23 cellular contexts compared by ENCODE assay signal in the genomic region with DNA sequence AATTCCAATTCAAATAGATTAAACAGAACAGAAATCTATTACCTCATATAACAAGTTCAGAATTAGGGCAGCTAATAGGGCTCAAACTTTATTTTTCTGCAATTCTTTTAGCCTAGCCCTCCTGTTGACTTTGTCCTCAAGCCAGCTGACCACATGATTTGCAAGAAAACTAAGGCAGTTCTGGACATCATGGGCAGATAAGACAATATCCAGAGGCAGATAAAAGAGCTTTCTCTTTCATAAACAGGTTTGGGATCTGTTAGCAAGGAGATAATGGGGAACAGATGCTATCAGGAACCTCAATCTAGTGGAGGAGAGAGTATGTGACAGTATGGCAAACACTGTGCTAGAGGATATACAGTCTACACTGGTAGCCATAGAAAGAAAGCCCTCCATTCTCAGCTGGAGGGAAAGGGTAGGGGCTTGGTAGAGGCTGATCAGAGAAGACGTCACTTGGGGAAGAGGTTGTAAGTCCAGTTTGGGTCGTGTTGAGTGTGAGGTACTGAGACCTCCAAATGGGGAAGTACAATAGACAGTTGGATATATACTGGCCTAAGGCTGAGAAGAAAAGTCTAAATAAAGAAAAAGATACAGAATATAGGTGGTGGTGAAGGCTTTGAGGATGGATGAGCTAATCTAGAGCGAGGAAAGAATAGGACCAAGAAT.
DNase-seq lines count a peak whose midpoint lies in the region; ATAC-seq and TF ChIP-seq lines count a peak whose summit lies in the region.
"Had no signal": no experiment of that assay in that cellular context is flagged by ENCODE, and none has a peak within 500 bp of the region (broad histone marks: within the 10 kb centered on the region; RNA-seq: fewer than 3 reads in every experiment).

No MANE protein-coding gene starts in this region.

- TF ChIP-seq CTCF in glutamatergic neuron (IDR thresholded peaks at IDR 0.05; ENCODE audit: partially characterized antibody, unreplicated experiment) (no peak), tibial artery (IDR thresholded peaks at IDR 0.05) (no peak)

- H3K4me1 Mint-ChIP-seq in glutamatergic neuron (ENCODE audit: low read depth, unreplicated experiment): no peaks in the 10 kb centered on the region
- H3K4me1 Mint-ChIP-seq: activated naive CD4-positive, alpha-beta T cell treated with anti-CD3 and anti-CD28 coated beads, Interleukin-2, amount 10 ng/mL, durations not matched to agents 7 days and 5 days; stimulated activated effector memory CD8-positive, alpha-beta T cell treated with anti-CD3 and anti-CD28 coated beads, Interleukin-12 subunit alpha, Interleukin-12 subunit beta, amount 100 ng/mL, for 72 hours had no signal

- no peak for DNase-seq in Right ventricle myocardium inferior (ENCODE audit: missing footprints)
- DNase-seq in cardiac septum (ENCODE audit: low spot score): no peak
- peak; percentile 47 for DNase-seq in astrocyte of the hippocampus (ENCODE audit: low read depth, low spot score)
- DNase-seq in glutamatergic neuron: no peak
- DNase-seq in tibial artery: no peak
- no peak for DNase-seq in activated effector memory CD4-positive, alpha-beta T cell treated with anti-CD3 and anti-CD28 coated beads, Interleukin-2, amount 50 U/mL, for 16 hours
- no peak for DNase-seq in activated CD4-positive, alpha-beta T cell treated with anti-CD3 and anti-CD28 coated beads, Interleukin-2, amount 50 U/mL, for 4 hours
- DNase-seq in NCI-H526 (lab: John Stamatoyannopoulos, UW): no peak
- DNase-seq: activated CD8-positive, alpha-beta memory T cell treated with anti-CD3 and anti-CD28 coated beads for 24 hours; activated naive CD4-positive, alpha-beta T cell treated with anti-CD3 and anti-CD28 coated beads, Interleukin-2, amount 10 ng/mL, durations not matched to agents 7 days and 5 days; activated T-cell treated with anti-CD3 and anti-CD28 coated beads, Interleukin-2, amount 50 U/mL, for 4 hours; AML-193; cortex of kidney; DMS53; GDM1; NCI-H1436 treated with DMSO at 0.1 percent for 48 hours; NCI-H510A treated with DMSO at 0.1 percent for 48 hours; stimulated activated CD4-positive, alpha-beta T cell treated with anti-CD3 and anti-CD28 coated beads, Interleukin-2, amount 100 ng/mL, for 24 hours; testis had no signal

- H3K36me3 ChIP-seq in tibial artery: peaks cover 0 to 4% (median 4%) of the 10 kb centered on the region in 3 donors
- H3K36me3 ChIP-seq: prostate gland had no signal

- no peak overlapping the region for H3K4me3 ChIP-seq in tibial artery
- H3K4me3 ChIP-seq: prostate gland, skin epidermis, testis had no signal

- H3K9me3 Mint-ChIP-seq in glutamatergic neuron (ENCODE audit: unreplicated experiment): peaks cover 4% of the 10 kb centered on the region

- H3K27me3 Mint-ChIP-seq in glutamatergic neuron (ENCODE audit: unreplicated experiment): peaks cover 4% of the 10 kb centered on the region

- H3K4me1 ChIP-seq in tibial artery: peaks cover 0 to 10% (median 2%) of the 10 kb centered on the region in 4 donors
- H3K4me1 ChIP-seq: prostate gland, testis had no signal

- H3K27ac ChIP-seq in tibial artery: no peak overlapping the region
- H3K27ac ChIP-seq: prostate gland, RWPE1, skin epidermis, testis had no signal

- peak; percentile 67 for ATAC-seq in Right ventricle myocardium inferior
- ATAC-seq: activated T-cell treated with anti-CD3 and anti-CD28 coated beads, Interleukin-2, amount 50 U/mL, for 4 hours; stimulated activated effector memory CD8-positive, alpha-beta T cell treated with anti-CD3 and anti-CD28 coated beads, Interleukin-12 subunit alpha, Interleukin-12 subunit beta, amount 100 ng/mL, for 72 hours had no signal

- peak overlapping the region; percentile 7 for H3K27ac Mint-ChIP-seq in glutamatergic neuron (ENCODE audit: unreplicated experiment)
- H3K27ac Mint-ChIP-seq: activated naive CD4-positive, alpha-beta T cell treated with anti-CD3 and anti-CD28 coated beads, Interleukin-2, amount 10 ng/mL, durations not matched to agents 7 days and 5 days; stimulated activated effector memory CD8-positive, alpha-beta T cell treated with anti-CD3 and anti-CD28 coated beads, Interleukin-12 subunit alpha, Interleukin-12 subunit beta, amount 100 ng/mL, for 72 hours had no signal

- intact Hi-C loops in Right ventricle myocardium inferior (cut with DNase I) (no loop called here), cardiac septum (cut with DNase I) (no loop called here), tibial artery (cut with DNase I; ENCODE audit: low total_unique reads) (no loop called here)

- H3K36me3 Mint-ChIP-seq in glutamatergic neuron (ENCODE audit: unreplicated experiment): peaks cover 7% of the 10 kb centered on the region
- H3K36me3 Mint-ChIP-seq: activated naive CD4-positive, alpha-beta T cell treated with anti-CD3 and anti-CD28 coated beads, Interleukin-2, amount 10 ng/mL, durations not matched to agents 7 days and 5 days; stimulated activated effector memory CD8-positive, alpha-beta T cell treated with anti-CD3 and anti-CD28 coated beads, Interleukin-12 subunit alpha, Interleukin-12 subunit beta, amount 100 ng/mL, for 72 hours had no signal

- no peaks in the 10 kb centered on the region for H3K9me3 ChIP-seq in tibial artery
- H3K9me3 ChIP-seq: prostate gland, testis had no signal

- H3K27me3 ChIP-seq in tibial artery: no peaks in the 10 kb centered on the region
- H3K27me3 ChIP-seq: testis had no signal

- no peak overlapping the region for H3K4me3 Mint-ChIP-seq in glutamatergic neuron (ENCODE audit: unreplicated experiment)
- H3K4me3 Mint-ChIP-seq: activated naive CD4-positive, alpha-beta T cell treated with anti-CD3 and anti-CD28 coated beads, Interleukin-2, amount 10 ng/mL, durations not matched to agents 7 days and 5 days; activated T-cell treated with anti-CD3 and anti-CD28 coated beads, Interleukin-2, amount 50 U/mL, for 4 hours; stimulated activated effector memory CD8-positive, alpha-beta T cell treated with anti-CD3 and anti-CD28 coated beads, Interleukin-12 subunit alpha, Interleukin-12 subunit beta, amount 100 ng/mL, for 72 hours had no signal
